ENCODE assay signal across 16 cellular contexts in the genomic region with DNA sequence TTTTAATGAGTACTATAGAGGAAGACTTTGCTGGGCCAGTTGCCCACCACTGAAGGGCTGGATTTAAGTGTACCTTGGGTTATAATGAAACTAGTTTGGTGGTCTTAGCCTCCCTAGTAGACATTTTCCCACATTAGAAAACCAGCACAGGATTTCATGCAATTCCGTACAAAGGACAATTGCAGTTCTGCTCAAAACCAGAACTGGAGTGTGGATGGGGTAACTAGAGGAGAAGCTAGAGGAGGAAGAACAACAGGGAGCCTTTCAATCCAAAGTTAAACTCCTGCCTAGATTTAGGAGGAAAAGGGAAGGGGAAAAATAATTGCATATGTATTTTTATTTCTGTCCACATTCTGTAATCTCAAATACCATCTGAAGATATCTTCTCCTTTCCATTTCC.
DNase-seq lines count a peak whose midpoint lies in the region; ATAC-seq and TF ChIP-seq lines count a peak whose summit lies in the region.
"Had no signal": no experiment of that assay in that cellular context is flagged by ENCODE, and none has a peak within 500 bp of the region (broad histone marks: within the 10 kb centered on the region; RNA-seq: fewer than 3 reads in every experiment).

No MANE protein-coding gene starts in this region.

- peaks cover 21% of the 10 kb centered on the region for H3K4me1 Mint-ChIP-seq in T-helper 17 cell

- H3K27ac Mint-ChIP-seq in T-helper 17 cell = no peak overlapping the region
- H3K27ac Mint-ChIP-seq: H9, naive B cell had no signal

- ATAC-seq in T-helper 17 cell = no peak

- H3K27ac ChIP-seq in cingulate gyrus (ENCODE audit: low read depth, low read length) (peak overlapping the region; percentile 31), substantia nigra (ENCODE audit: low read depth, low read length, poor library complexity, severe bottlenecking) (peak overlapping the region; percentile 45), stomach (no peak overlapping the region)
- H3K27ac ChIP-seq: adrenal gland had no signal

- no peak for TF ChIP-seq POLR2A in stomach (IDR thresholded peaks at IDR 0.05)

- 9 to 19% (median 16%) methylated on average over 1 of the region's 1 CpG for WGBS in stomach, 5 donors

- H3K9me3 ChIP-seq in T-helper 17 cell (ENCODE audit: control insufficient read depth, low read length, poor library complexity, severe bottlenecking) = no peaks in the 10 kb centered on the region
- no peaks in the 10 kb centered on the region for H3K9me3 ChIP-seq in stomach
- H3K9me3 ChIP-seq: adrenal gland had no signal

- H3K4me3 Mint-ChIP-seq in T-helper 17 cell = no peak overlapping the region
- H3K4me3 Mint-ChIP-seq: H9 had no signal

- H3K27me3 ChIP-seq in stomach = no peaks in the 10 kb centered on the region
- H3K27me3 ChIP-seq: adrenal gland had no signal

- H3K36me3 ChIP-seq in stomach = no peaks in the 10 kb centered on the region
- H3K36me3 ChIP-seq: adrenal gland had no signal

- H3K4me1 ChIP-seq in stomach = peaks cover 24 to 56% (median 47%) of the 10 kb centered on the region in 4 donors

- TF ChIP-seq CTCF in stomach (IDR thresholded peaks at IDR 0.05) = no peak

- H3K27me3 Mint-ChIP-seq in T-helper 17 cell = no peaks in the 10 kb centered on the region
- H3K27me3 Mint-ChIP-seq: naive B cell had no signal

- DNase-seq in DMS53 (lab: John Stamatoyannopoulos, UW) (peak; percentile 36), DMS53 treated with DMSO at 0.1 percent for 48 hours (lab: John Stamatoyannopoulos, UW; ENCODE audit: unreplicated experiment) (no peak), left kidney (ENCODE audit: low read depth, low spot score) (peak; percentile 79), substantia nigra (lab: John Stamatoyannopoulos, UW) (peak in 11 of 49 donors; percentile 2 to 57 (median 20)), T-helper 17 cell (no peak), NCI-H1417 (lab: John Stamatoyannopoulos, UW) (no peak), stomach (no peak)
- DNase-seq: activated CD4-positive, CD25-positive, alpha-beta regulatory T cell; Calu3; H9; naive B cell; NCI-H1048; NCI-H526; SIG-M5 had no signal

- no peak overlapping the region for H3K4me3 ChIP-seq in stomach
- H3K4me3 ChIP-seq: adrenal gland had no signal

- intact Hi-C loops in stomach (cut with DNase I; ENCODE audit: low total_unique reads) = no loop called here

- TF ChIP-seq EP300 in stomach (IDR thresholded peaks at IDR 0.05) = no peak

- peaks cover 4% of the 10 kb centered on the region for H3K36me3 Mint-ChIP-seq in T-helper 17 cell (ENCODE audit: low read depth)
- H3K36me3 Mint-ChIP-seq: naive B cell had no signal

Comparison
In these comparisons a context has a peak if more than half of its experiments do, and no peak if none do; other contexts are left out.
1. DNase-seq: peak in DMS53 (single experiment) and left kidney (single experiment); none in DMS53 treated with DMSO at 0.1 percent for 48 hours (single experiment), T-helper 17 cell (0 of 3), NCI-H1417 (0 of 3) and stomach (single experiment).
2. H3K27ac ChIP-seq: peak in cingulate gyrus (single experiment) and substantia nigra (single experiment); none in stomach (0 of 5).